ENCODE assay signal across 9 cellular contexts in the genomic region with DNA sequence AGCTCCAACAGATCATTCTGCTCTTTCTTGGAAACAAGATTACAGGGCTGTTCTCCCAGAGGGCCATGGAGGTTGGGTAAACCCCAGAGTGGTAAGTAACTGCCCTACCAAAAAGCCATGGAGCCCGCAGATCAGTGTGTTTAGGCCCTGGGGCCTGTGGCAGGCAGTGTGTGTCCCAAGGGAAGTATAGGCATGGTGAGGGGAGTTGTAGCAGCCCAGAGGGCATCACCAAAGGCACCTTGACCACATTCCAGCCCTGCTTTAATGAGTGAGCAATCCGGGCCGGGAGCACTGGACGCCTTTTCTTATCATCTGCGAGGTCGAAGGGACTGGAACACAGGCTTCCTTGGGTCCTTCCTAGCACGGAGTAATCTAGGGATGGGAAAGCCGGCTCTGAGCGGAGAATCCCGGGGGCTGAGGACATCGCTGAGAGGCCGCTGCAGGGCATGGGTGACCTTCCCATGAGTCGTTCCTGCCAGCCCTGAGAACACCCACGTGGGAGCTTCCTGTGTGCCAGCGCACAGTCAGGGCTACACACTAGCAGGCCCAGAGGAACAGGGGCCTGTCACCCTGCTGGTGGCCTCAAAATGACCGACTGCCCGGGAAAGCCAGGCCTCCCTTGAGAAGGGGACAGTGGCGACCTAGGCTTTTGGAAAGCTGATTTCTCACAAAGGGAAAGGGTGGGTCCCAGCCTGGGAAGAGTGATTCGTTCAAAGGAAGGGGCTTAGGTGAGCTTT.
DNase-seq lines count a peak whose midpoint lies in the region; ATAC-seq and TF ChIP-seq lines count a peak whose summit lies in the region.
"Had no signal": no experiment of that assay in that cellular context is flagged by ENCODE, and none has a peak within 500 bp of the region (broad histone marks: within the 10 kb centered on the region; RNA-seq: fewer than 3 reads in every experiment).

No MANE protein-coding gene starts in this region.

- no peak for TF ChIP-seq CTCF in brain microvascular endothelial cell (IDR thresholded peaks at IDR 0.05; ENCODE audit: low read depth, low read length, missing control alignments)

- no peak overlapping the region for H3K27ac Mint-ChIP-seq in T-helper 17 cell
- H3K27ac Mint-ChIP-seq: dendritic cell treated with granulocyte-macrophage colony-stimulating factor and Interleukin-4, amounts not matched to agents 40 ng/mL and 50 ng/mL, for 4 days had no signal

- H3K4me1 Mint-ChIP-seq in T-helper 17 cell, result peaks cover 20% of the 10 kb centered on the region

- no peaks in the 10 kb centered on the region for H3K36me3 Mint-ChIP-seq in T-helper 17 cell (ENCODE audit: low read depth)

- H3K27ac ChIP-seq in skeletal muscle tissue (ENCODE audit: low read depth, low read length) (peak overlapping the region; percentile 90), brain microvascular endothelial cell (no peak overlapping the region)

- H3K4me3 ChIP-seq in skeletal muscle tissue (ENCODE audit: low read length in 3 of 3) (peak overlapping the region; percentile 14 to 84 (median 75)), brain microvascular endothelial cell (ENCODE audit: low read depth, low read length) (no peak overlapping the region)

- peak overlapping the region; percentile 59 for H3K4me3 Mint-ChIP-seq in T-helper 17 cell
- H3K4me3 Mint-ChIP-seq: dendritic cell treated with granulocyte-macrophage colony-stimulating factor and Interleukin-4, amounts not matched to agents 40 ng/mL and 50 ng/mL, for 4 days had no signal

- no peaks in the 10 kb centered on the region for H3K36me3 ChIP-seq in skeletal muscle tissue (ENCODE audit: control insufficient read depth in 3 of 3, insufficient read depth in 3 of 3, low read length in 3 of 3)
- no peaks in the 10 kb centered on the region for H3K36me3 ChIP-seq in brain microvascular endothelial cell (replicated peaks)

- intact Hi-C loops in cardiac septum (cut with DNase I), result loop anchor here (2.0 to 10.0 kb wide), 5 partner anchors 75 to 1013 kb away; a partner anchor contains a TSS

- no peak for ATAC-seq in T-helper 17 cell
- no peak for ATAC-seq in GM18498 (IDR thresholded peaks at IDR 0.05; ENCODE audit: unreplicated experiment)

- H3K4me1 ChIP-seq in skeletal muscle tissue (ENCODE audit: control insufficient read depth in 3 of 3, insufficient read depth in 3 of 3, low read length in 3 of 3), result peaks cover 44 to 48% (median 45%) of the 10 kb centered on the region in 3 donors

- H3K9me3 ChIP-seq in T-helper 17 cell (ENCODE audit: control insufficient read depth, low read length, poor library complexity, severe bottlenecking) (no peaks in the 10 kb centered on the region), skeletal muscle tissue (ENCODE audit: control insufficient read depth in 3 of 3, low read length in 3 of 3) (no peaks in the 10 kb centered on the region)

- in situ Hi-C loops in brain microvascular endothelial cell (cut with HindIII; ENCODE audit: low pct_ligation_motif_present, low sequenced_read_pairs), result no loop called here

- H3K27me3 Mint-ChIP-seq in T-helper 17 cell, result no peaks in the 10 kb centered on the region

- H3K27me3 ChIP-seq in skeletal muscle tissue (ENCODE audit: control insufficient read depth in 3 of 3, insufficient read depth in 3 of 3, low read length in 3 of 3), result no peaks in the 10 kb centered on the region
- no peaks in the 10 kb centered on the region for H3K27me3 ChIP-seq in brain microvascular endothelial cell (replicated peaks)

- peak; percentile 22 for DNase-seq in GOT3 (lab: John Stamatoyannopoulos, UW)
- DNase-seq in T-helper 17 cell, result no peak
- peak; percentile 83 for DNase-seq in cardiac septum (ENCODE audit: low spot score)
- no peak for DNase-seq in NOMO-1 (lab: John Stamatoyannopoulos, UW; ENCODE audit: unreplicated experiment in 2 of 2)
- DNase-seq in OCI-M1 (lab: John Stamatoyannopoulos, UW), result no peak
- no peak for DNase-seq in brain microvascular endothelial cell

- H3K9ac ChIP-seq in skeletal muscle tissue (ENCODE audit: low read depth in 1 of 3, low read length in 3 of 3), result peak overlapping the region; percentile 43 to 93 (median 64)

Comparison
In these comparisons a context has a peak if more than half of its experiments do, and no peak if none do; other contexts are left out.
1. DNase-seq: peak in GOT3 (single experiment) and cardiac septum (single experiment); none in T-helper 17 cell (0 of 3), NOMO-1 (0 of 2), OCI-M1 (single experiment) and brain microvascular endothelial cell (single experiment).